ENCODE assay signal across 2 cellular contexts in genomic region chr3:197580253-197580691, GRCh38.
TF ChIP-seq lines count a peak whose summit lies in the region.

No MANE protein-coding gene starts in this region.

TF ChIP-seq in GM23338, 12 proteins besides CTCF, POLR2A, EP300 and RAD21 (continued from another document):
- peak; percentile 71 for TF ChIP-seq ZNF462 (CRISPR knock-in tag; IDR thresholded peaks at IDR 0.05)

TF ChIP-seq in WTC11, 78 proteins besides CTCF, POLR2A, EP300 and RAD21 (continued from another document):
- TF ChIP-seq, protein P1, sequence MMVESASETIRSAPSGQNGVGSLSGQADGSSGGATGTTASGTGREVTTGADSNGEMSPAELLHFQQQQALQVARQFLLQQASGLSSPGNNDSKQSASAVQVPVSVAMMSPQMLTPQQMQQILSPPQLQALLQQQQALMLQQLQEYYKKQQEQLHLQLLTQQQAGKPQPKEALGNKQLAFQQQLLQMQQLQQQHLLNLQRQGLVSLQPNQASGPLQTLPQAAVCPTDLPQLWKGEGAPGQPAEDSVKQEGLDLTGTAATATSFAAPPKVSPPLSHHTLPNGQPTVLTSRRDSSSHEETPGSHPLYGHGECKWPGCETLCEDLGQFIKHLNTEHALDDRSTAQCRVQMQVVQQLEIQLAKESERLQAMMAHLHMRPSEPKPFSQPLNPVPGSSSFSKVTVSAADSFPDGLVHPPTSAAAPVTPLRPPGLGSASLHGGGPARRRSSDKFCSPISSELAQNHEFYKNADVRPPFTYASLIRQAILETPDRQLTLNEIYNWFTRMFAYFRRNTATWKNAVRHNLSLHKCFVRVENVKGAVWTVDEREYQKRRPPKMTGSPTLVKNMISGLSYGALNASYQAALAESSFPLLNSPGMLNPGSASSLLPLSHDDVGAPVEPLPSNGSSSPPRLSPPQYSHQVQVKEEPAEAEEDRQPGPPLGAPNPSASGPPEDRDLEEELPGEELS (CRISPR knock-in tag; IDR thresholded peaks at IDR 0.05), result peak; percentile 62; the same call in 1 of the 2 replicates
- TF ChIP-seq ZNF423 (CRISPR knock-in tag; IDR thresholded peaks at IDR 0.05) (0 out of 2 replicates have a peak, but pooled peaks have one; percentile 16), NFATC4 (CRISPR knock-in tag; IDR thresholded peaks at IDR 0.05) (no peak), ETV6 (CRISPR knock-in tag; IDR thresholded peaks at IDR 0.05) (peak; percentile 62; the same call in 1 of the 2 replicates), ERG (CRISPR knock-in tag; IDR thresholded peaks at IDR 0.05) (0 out of 2 replicates have a peak, but pooled peaks have one; percentile 2), FOXP1 (CRISPR knock-in tag; IDR thresholded peaks at IDR 0.05; ENCODE audit: borderline replicate concordance) (peak; percentile 38; the same call in 1 of the 2 replicates), HMGA2 (CRISPR knock-in tag; IDR thresholded peaks at IDR 0.05) (no peak), IRF1 (CRISPR knock-in tag; IDR thresholded peaks at IDR 0.05) (no peak), FOXK1 (CRISPR knock-in tag; IDR thresholded peaks at IDR 0.05) (0 out of 2 replicates have a peak, but pooled peaks have one; percentile 28), STAT6 (CRISPR knock-in tag; conservative IDR thresholded peaks at IDR 0.05; ENCODE audit: low read depth) (no peak), TEAD1 (CRISPR knock-in tag; IDR thresholded peaks at IDR 0.05) (peak; percentile 66; the same call in 1 of the 2 replicates), ELF4 (CRISPR knock-in tag; IDR thresholded peaks at IDR 0.05; ENCODE audit: low read depth) (no peak), ZSCAN18 (CRISPR knock-in tag; IDR thresholded peaks at IDR 0.05) (0 out of 2 replicates have a peak, but pooled peaks have one; percentile 50)
- TF ChIP-seq, protein P2, sequence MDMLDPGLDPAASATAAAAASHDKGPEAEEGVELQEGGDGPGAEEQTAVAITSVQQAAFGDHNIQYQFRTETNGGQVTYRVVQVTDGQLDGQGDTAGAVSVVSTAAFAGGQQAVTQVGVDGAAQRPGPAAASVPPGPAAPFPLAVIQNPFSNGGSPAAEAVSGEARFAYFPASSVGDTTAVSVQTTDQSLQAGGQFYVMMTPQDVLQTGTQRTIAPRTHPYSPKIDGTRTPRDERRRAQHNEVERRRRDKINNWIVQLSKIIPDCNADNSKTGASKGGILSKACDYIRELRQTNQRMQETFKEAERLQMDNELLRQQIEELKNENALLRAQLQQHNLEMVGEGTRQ (CRISPR knock-in tag; IDR thresholded peaks at IDR 0.05), result no peak
